In the genomic region with DNA sequence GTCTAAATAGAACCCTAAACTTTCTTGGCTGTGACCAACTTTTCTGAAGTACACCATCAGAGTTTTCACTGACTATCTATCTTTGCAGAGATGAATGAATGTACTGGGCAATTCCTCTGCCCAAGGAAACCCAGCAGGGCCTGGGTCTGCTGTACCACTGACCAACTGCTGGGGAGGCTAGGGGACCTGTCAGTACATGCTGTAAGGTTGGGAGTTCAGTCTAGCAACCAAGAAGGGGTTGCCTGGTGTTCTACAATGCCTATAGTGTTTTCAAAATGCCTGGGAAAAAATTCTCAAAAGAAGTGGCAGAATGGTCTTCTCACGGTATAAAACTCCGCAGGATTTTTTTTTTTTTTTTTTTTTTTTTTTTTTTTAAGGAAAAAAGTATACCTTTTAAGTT, we compare ENCODE assay signal across 21 cellular contexts.
DNase-seq lines count a peak whose midpoint lies in the region; ATAC-seq, FAIRE-seq and TF ChIP-seq lines count a peak whose summit lies in the region.
"Had no signal": no experiment of that assay in that cellular context is flagged by ENCODE, and none has a peak within 500 bp of the region (broad histone marks: within the 10 kb centered on the region; RNA-seq: fewer than 3 reads in every experiment).

No MANE protein-coding gene starts in this region.

- H3K27ac Mint-ChIP-seq in T-helper 17 cell = no peak overlapping the region

- WGBS in GM12878 (ENCODE audit: insufficient coverage, insufficient replicate concordance, low lambda C conversion rate, missing lambda C conversion rate) = 94% methylated on average over 2 of the region's 2 CpGs
- WGBS in prostate gland = 90% methylated on average over 2 of the region's 2 CpGs

- no peaks in the 10 kb centered on the region for H3K36me3 Mint-ChIP-seq in T-helper 17 cell (ENCODE audit: low read depth)

- H3K79me2 ChIP-seq in HCT116 (ENCODE audit: insufficient read depth, low read length) (no peaks in the 10 kb centered on the region), GM12878 (ENCODE audit: control insufficient read depth, insufficient read depth, low read length) (no peaks in the 10 kb centered on the region)

- no peaks in the 10 kb centered on the region for H3K9me2 ChIP-seq in HCT116 (ENCODE audit: insufficient read depth)

- no peak for ATAC-seq in HCT116
- no peak for ATAC-seq in GM12878
- ATAC-seq in T-helper 17 cell = no peak

- H3K36me3 ChIP-seq in HCT116 (ENCODE audit: control insufficient read depth in 1 of 2, insufficient read depth in 2 of 2, low read length in 2 of 2) = peaks cover 40 to 41% of the 10 kb centered on the region in 2 experiments; a peak in 3 of 4 replicates
- peaks cover 12 to 16% of the 10 kb centered on the region in 2 experiments for H3K36me3 ChIP-seq in GM12878 (ENCODE audit: control insufficient read depth in 2 of 2, insufficient read depth in 2 of 2, low read length in 1 of 2)
- peaks cover 26 to 34% of the 10 kb centered on the region in 2 donors for H3K36me3 ChIP-seq in stomach smooth muscle (ENCODE audit: control insufficient read depth in 2 of 2, insufficient read depth in 2 of 2, low read length in 2 of 2)
- peaks cover 13 to 23% of the 10 kb centered on the region in 2 donors for H3K36me3 ChIP-seq in prostate gland

- intact Hi-C loops in HCT116 (cut with micrococcal nuclease) = no loop called here
- intact Hi-C loops in GM12878 (cut with micrococcal nuclease; ENCODE audit: unreplicated experiment) = no loop called here
- intact Hi-C loops in prostate gland (cut with DNase I) = no loop called here

- BruUV-seq in HCT116 (replicated peaks; lab: Mats Ljungman, UMichigan) (no TSS peak), GM12878 (replicated peaks; lab: Mats Ljungman, UMichigan) (no TSS peak)

- CTCF ChIA-PET in HCT116 (lab: Charles Lee) (interaction anchor here (0.9 kb wide), 1 partner anchor 158 kb away, joined by 3 read pairs; no protein-coding TSS in a partner anchor), GM12878 (lab: Yijun Ruan, JAX) (interaction anchor here (1.1 to 2.2 kb wide), 5 partner anchors 12 to 157 kb away, joined by 3 to 10 read pairs (median 3); no protein-coding TSS in a partner anchor)

- no peaks in the 10 kb centered on the region for H4K20me1 ChIP-seq in HCT116 (ENCODE audit: insufficient read depth)
- no peaks in the 10 kb centered on the region for H4K20me1 ChIP-seq in GM12878 (ENCODE audit: control insufficient read depth, insufficient read depth)

- H3K9ac ChIP-seq in HCT116 (ENCODE audit: low read length) = no peak overlapping the region
- H3K9ac ChIP-seq in GM12878 (ENCODE audit: control insufficient read depth, insufficient read depth, low read length) = no peak overlapping the region
- no peak overlapping the region for H3K9ac ChIP-seq in stomach smooth muscle (ENCODE audit: low read length in 2 of 2)

- H3K4me1 Mint-ChIP-seq in T-helper 17 cell = no peaks in the 10 kb centered on the region

- TF ChIP-seq EP300 in GM12878 (IDR thresholded peaks at IDR 0.05; ENCODE audit: borderline replicate concordance in 1 of 2, control insufficient read depth in 1 of 2, low read depth in 2 of 2, low read length in 2 of 2) = no peak

- no peak overlapping the region for H3K4me3 Mint-ChIP-seq in T-helper 17 cell

- no peak overlapping the region for H3K27ac ChIP-seq in HCT116 (ENCODE audit: low read depth, low read length)
- no peak overlapping the region for H3K27ac ChIP-seq in GM12878 (ENCODE audit: control insufficient read depth, insufficient read depth)
- H3K27ac ChIP-seq in stomach smooth muscle (ENCODE audit: low read length) = peak overlapping the region; percentile 24
- H3K27ac ChIP-seq in prostate gland = no peak overlapping the region
- H3K27ac ChIP-seq: C4-2B had no signal

- H2AFZ ChIP-seq in HCT116 (ENCODE audit: low read depth, low read length, poor library complexity, severe bottlenecking) (no peak overlapping the region), GM12878 (ENCODE audit: control insufficient read depth, low read depth, low read length) (no peak overlapping the region)

- no peaks in the 10 kb centered on the region for H3K27me3 ChIP-seq in HCT116 (ENCODE audit: insufficient read depth, low read length)
- H3K27me3 ChIP-seq in GM12878 (replicated peaks in 1 of 2; ENCODE audit: control insufficient read depth in 2 of 2, insufficient read depth in 2 of 2, low read length in 1 of 2) = no peaks in the 10 kb centered on the region
- H3K27me3 ChIP-seq in stomach smooth muscle (ENCODE audit: control insufficient read depth in 1 of 2, insufficient read depth in 2 of 2, low read length in 2 of 2) = no peaks in the 10 kb centered on the region
- H3K27me3 ChIP-seq in prostate gland (replicated peaks; ENCODE audit: insufficient read depth) = no peaks in the 10 kb centered on the region

- H3K4me2 ChIP-seq in HCT116 (ENCODE audit: low read length) (no peak overlapping the region), GM12878 (ENCODE audit: control insufficient read depth, insufficient read depth) (no peak overlapping the region)

- no peak for FAIRE-seq in GM12878 (lab: Jason Lieb, UNC)

- TF ChIP-seq RAD21 in HCT116 (IDR thresholded peaks at IDR 0.05; ENCODE audit: low read depth) (peak; percentile 5; the same call in 1 of the 2 replicates), GM12878 (IDR thresholded peaks at IDR 0.05; ENCODE audit: insufficient read depth, low read depth, low read length) (peak; percentile 17; the same call in 1 of the 2 replicates)

- POLR2A ChIA-PET in HCT116 (lab: Charles Lee) (no interaction called here), GM12878 (lab: Charles Lee) (no interaction called here)

- TF ChIP-seq CTCF in HCT116 (IDR thresholded peaks at IDR 0.05 in 2 of 3, conservative IDR thresholded peaks at IDR 0.05 in 1 of 3; ENCODE audit: borderline replicate concordance in 1 of 3, insufficient read depth in 1 of 3, low read depth in 2 of 3, low read length in 2 of 3) = no peak
- TF ChIP-seq CTCF in GM12878 (IDR thresholded peaks at IDR 0.05 in 2 of 3, conservative IDR thresholded peaks at IDR 0.05 in 1 of 3; ENCODE audit: control insufficient read depth in 2 of 3, extremely low read depth in 1 of 3, insufficient read depth in 1 of 3, low read depth in 3 of 3, low read length in 3 of 3) = 0 out of 6 replicates have a peak, but pooled peaks of 1 of the 3 experiments have one; percentile 3
- peak; percentile 5 for TF ChIP-seq CTCF in fibroblast of villous mesenchyme (IDR thresholded peaks at IDR 0.05; ENCODE audit: insufficient read depth, low read depth, low read length)
- no peak for TF ChIP-seq CTCF in prostate gland (IDR thresholded peaks at IDR 0.05)

- no peaks in the 10 kb centered on the region for H3K27me3 Mint-ChIP-seq in T-helper 17 cell

- H3K4me1 ChIP-seq in HCT116 (ENCODE audit: control insufficient read depth in 1 of 2, insufficient read depth in 2 of 2, low read length in 2 of 2) (no peaks in the 10 kb centered on the region), GM12878 (ENCODE audit: control insufficient read depth, insufficient read depth, low read length) (no peaks in the 10 kb centered on the region), stomach smooth muscle (ENCODE audit: control insufficient read depth, insufficient read depth, low read length) (peaks cover 10% of the 10 kb centered on the region), prostate gland (replicated peaks) (no peaks in the 10 kb centered on the region)

- SMC1A ChIA-PET in GM12878 (lab: Charles Lee; ENCODE audit: uncharacterized antibody, unreplicated experiment) = interaction anchor here (0.6 to 2.2 kb wide), 7 partner anchors 14 to 162 kb away, joined by 3 to 11 read pairs (median 4); no protein-coding TSS in a partner anchor

- RAD21 ChIA-PET in HCT116 (lab: Charles Lee; ENCODE audit: low non-redundant PET in 1 of 2, low total read pairs in 2 of 2, uncharacterized antibody in 2 of 2, unreplicated experiment in 2 of 2) = no interaction called here
- RAD21 ChIA-PET in GM12878 (lab: Charles Lee; ENCODE audit: unreplicated experiment) = interaction anchor here (0.8 to 1.6 kb wide), 3 partner anchors 32 to 169 kb away, joined by 3 to 4 read pairs (median 3); partner anchors contain the start of genes CNNM2 and RPEL1

- DNase-seq in HCT116 (ENCODE audit: low read depth, low spot score) = no peak
- DNase-seq in GM12878 (ENCODE audit: low read depth, low spot score) = no peak
- DNase-seq in fibroblast of villous mesenchyme (ENCODE audit: low read depth) = no peak
- no peak for DNase-seq in prostate gland (ENCODE audit: low spot score)
- no peak for DNase-seq in NCI-H1048 (lab: John Stamatoyannopoulos, UW)
- DNase-seq in T-helper 17 cell = no peak
- DNase-seq in NCI-H2107 treated with DMSO at 0.1 percent for 48 hours (lab: John Stamatoyannopoulos, UW; ENCODE audit: unreplicated experiment) = no peak
- DNase-seq: ACHN, DMS79 treated with DMSO at 0.1 percent for 48 hours, HCEC 1CT, KG1, MV-4-11, NCI-H1417, NCI-H187, NCI-H2107, NCI-H2227 treated with DMSO at 0.1 percent for 48 hours, NCI-H524, RPMI8226, SHP77 treated with DMSO at 0.1 percent for 48 hours had no signal

- TF ChIP-seq POLR2A in HCT116 (IDR thresholded peaks at IDR 0.05; ENCODE audit: borderline replicate concordance, extremely low read depth, insufficient read depth, insufficient read length) (no peak), GM12878 (IDR thresholded peaks at IDR 0.05; ENCODE audit: low read depth, low read length) (no peak), prostate gland (IDR thresholded peaks at IDR 0.05) (no peak)

- H3K4me3 ChIP-seq in HCT116 (replicated peaks in 1 of 2; ENCODE audit: low read depth in 1 of 2, low read length in 2 of 2) = no peak overlapping the region
- H3K4me3 ChIP-seq in GM12878 = no peak overlapping the region
- H3K4me3 ChIP-seq in fibroblast of villous mesenchyme (ENCODE audit: low read depth, low read length) = no peak overlapping the region
- no peak overlapping the region for H3K4me3 ChIP-seq in stomach smooth muscle (ENCODE audit: low read length in 2 of 2)
- H3K4me3 ChIP-seq in prostate gland = no peak overlapping the region

- in situ Hi-C loops in GM12878 (cut with MboI) = no loop called here

- H3K9me3 ChIP-seq in HCT116 (ENCODE audit: control insufficient read depth in 1 of 2, insufficient read depth in 1 of 2, low read depth in 1 of 2, low read length in 2 of 2) = no peaks in the 10 kb centered on the region
- H3K9me3 ChIP-seq in GM12878 (replicated peaks; ENCODE audit: control insufficient read depth, insufficient read depth, low read length) = no peaks in the 10 kb centered on the region
- H3K9me3 ChIP-seq in stomach smooth muscle (ENCODE audit: control insufficient read depth in 2 of 2, low read length in 2 of 2) = no peaks in the 10 kb centered on the region
- no peaks in the 10 kb centered on the region for H3K9me3 ChIP-seq in prostate gland
- H3K9me3 ChIP-seq in T-helper 17 cell (ENCODE audit: control insufficient read depth, low read length, poor library complexity, severe bottlenecking) = no peaks in the 10 kb centered on the region

TF ChIP-seq in HCT116, 20 proteins besides CTCF, POLR2A, EP300 and RAD21 (continues in another document):
- no peak for TF ChIP-seq EZH2 (IDR thresholded peaks at IDR 0.05)

TF ChIP-seq in GM12878, 131 proteins besides CTCF, POLR2A, EP300 and RAD21 (continues in another document):
- TF ChIP-seq SREBF1 (IDR thresholded peaks at IDR 0.05; ENCODE audit: low read length) (no peak), RELA (IDR thresholded peaks at IDR 0.05; ENCODE audit: borderline replicate concordance, partially characterized antibody) (no peak), SMAD1 (IDR thresholded peaks at IDR 0.05; ENCODE audit: low read depth, partially characterized antibody) (no peak)

Comparison
In these comparisons a context has a peak if more than half of its experiments do, and no peak if none do; other contexts are left out.
1. Of the 18 proteins assayed by ChIP-seq in both GM12878 and HCT116: peak only in GM12878: none; only in HCT116: none; in both: RAD21; in neither: 16; mixed calls (peak in some experiments, not most) for 1.